Comparison of ENCODE assay signal across 8 cellular contexts in the genomic region with DNA sequence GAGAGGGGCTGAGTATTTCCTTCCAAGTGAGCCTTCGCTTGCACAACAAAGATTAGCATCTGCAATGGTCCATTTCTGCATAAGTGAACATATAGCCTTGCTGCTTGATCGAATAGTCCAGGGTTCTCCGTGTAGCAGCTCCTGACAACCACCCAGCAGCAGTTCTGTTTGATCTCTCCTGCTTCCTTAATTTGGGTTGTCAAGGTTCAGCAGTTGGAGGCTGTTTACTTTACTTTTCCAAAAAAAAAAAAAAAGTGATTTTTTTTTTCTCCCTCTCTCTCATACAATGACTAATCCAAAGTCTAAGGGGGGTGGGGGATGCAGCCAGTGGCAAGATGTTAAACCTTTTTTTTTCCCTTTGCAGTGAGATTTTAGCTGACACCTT. TPM values are rescaled to one million over a fixed set of nuclear protein-coding genes. Genes with fewer than 3 reads are reported as not detected.
DNase-seq lines count a peak whose midpoint lies in the region; ATAC-seq, FAIRE-seq and TF ChIP-seq lines count a peak whose summit lies in the region.

No MANE protein-coding gene starts in this region.

- no peak for TF ChIP-seq RAD21 in liver (IDR thresholded peaks at IDR 0.05)

- ATAC-seq in WTC11 (no peak), HG02852 (IDR thresholded peaks at IDR 0.05; ENCODE audit: unreplicated experiment) (no peak)

- H3K9me3 Mint-ChIP-seq in WTC11: no peaks in the 10 kb centered on the region

- intact Hi-C loops in A673 (cut with micrococcal nuclease; ENCODE audit: unreplicated experiment): loop anchor here (10.0 kb wide), 3 partner anchors 515 to 1025 kb away; no protein-coding TSS in a partner anchor
- intact Hi-C loops in posterior vena cava (cut with DNase I): loop anchor here (5.0 to 10.0 kb wide), 4 partner anchors 268 to 1803 kb away; no protein-coding TSS in a partner anchor

- BruUV-seq in A673 (replicated peaks; lab: Mats Ljungman, UMichigan): no TSS peak

- H3K9ac ChIP-seq in liver (ENCODE audit: low read depth in 1 of 2, low read length in 2 of 2): no peak overlapping the region

- H3K27ac Mint-ChIP-seq in WTC11: no peak overlapping the region

- H3K4me1 Mint-ChIP-seq in WTC11: peaks cover 29% of the 10 kb centered on the region

- DNase-seq in A673 (ENCODE audit: low spot score): peak; percentile 1
- DNase-seq in HAP-1 (ENCODE audit: low spot score in 2 of 2): peak; percentile 31 to 34
- no peak for DNase-seq in WTC11 (ENCODE audit: low spot score)
- DNase-seq in urothelium cell line (ENCODE audit: low spot score): peak; percentile 23
- no peak for DNase-seq in posterior vena cava (ENCODE audit: low spot score)
- no peak for DNase-seq in NCI-H345 treated with DMSO at 0.1 percent for 48 hours (lab: John Stamatoyannopoulos, UW; ENCODE audit: unreplicated experiment)

- H3K27me3 ChIP-seq in A673 (replicated peaks; ENCODE audit: insufficient read depth, low read depth, low read length, poor library complexity) (no peaks in the 10 kb centered on the region), HAP-1 (ENCODE audit: low read depth) (no peaks in the 10 kb centered on the region), liver (ENCODE audit: control insufficient read depth in 4 of 4, insufficient read depth in 4 of 4, low read length in 3 of 4) (no peaks in the 10 kb centered on the region)

- H3K36me3 Mint-ChIP-seq in WTC11: no peaks in the 10 kb centered on the region

- H3K36me3 ChIP-seq in A673 (ENCODE audit: insufficient read depth, low read length, poor library complexity, severe bottlenecking) (no peaks in the 10 kb centered on the region), HAP-1 (replicated peaks) (no peaks in the 10 kb centered on the region), liver (ENCODE audit: control insufficient read depth in 4 of 4, insufficient read depth in 3 of 4, low read depth in 1 of 4, low read length in 3 of 4) (peaks cover 0 to 2% (median 2%) of the 10 kb centered on the region in 4 donors)

- peak overlapping the region; percentile 87 for H3K4me3 Mint-ChIP-seq in WTC11

- no peak for TF ChIP-seq CTCF in A673 (conservative IDR thresholded peaks at IDR 0.05; ENCODE audit: low read depth, low read length)
- no peak for TF ChIP-seq CTCF in WTC11 (IDR thresholded peaks at IDR 0.05)
- TF ChIP-seq CTCF in liver (IDR thresholded peaks at IDR 0.05; ENCODE audit: low read depth, low read length, missing input control): no peak

- no peak for FAIRE-seq in urothelium cell line (lab: Jason Lieb, UNC)

- H3K9me3 ChIP-seq in A673 (ENCODE audit: low read depth, low read length, poor library complexity, severe bottlenecking) (no peaks in the 10 kb centered on the region), HAP-1 (no peaks in the 10 kb centered on the region), liver (ENCODE audit: control insufficient read depth in 4 of 4, low read length in 3 of 4) (no peaks in the 10 kb centered on the region)

- in situ Hi-C loops in HAP-1 (cut with MboI; ENCODE audit: low sequenced_read_pairs): no loop called here

- WGBS in liver: 45% methylated on average over 3 of the region's 3 CpGs

- H3K4me1 ChIP-seq in A673 (ENCODE audit: insufficient read depth, low read length, poor library complexity, severe bottlenecking): peaks cover 10% of the 10 kb centered on the region
- peaks cover 23% of the 10 kb centered on the region for H3K4me1 ChIP-seq in HAP-1
- peaks cover 3 to 22% (median 9%) of the 10 kb centered on the region in 4 donors for H3K4me1 ChIP-seq in liver (ENCODE audit: control insufficient read depth in 4 of 4, insufficient read depth in 4 of 4, low read length in 3 of 4)

- H3K27ac ChIP-seq in A673 (ENCODE audit: low read depth, low read length, poor library complexity, severe bottlenecking) (no peak overlapping the region), liver (ENCODE audit: low read depth in 1 of 2, low read length in 2 of 2) (no peak overlapping the region)

- POLR2A ChIA-PET in A673 (lab: Charles Lee; ENCODE audit: low non-redundant PET) (no interaction called here), WTC11 (lab: Charles Lee) (interaction anchor here (0.6 kb wide), 1 partner anchor 38 kb away, joined by 3 read pairs; no protein-coding TSS in a partner anchor)

- H3K27me3 Mint-ChIP-seq in WTC11 (ENCODE audit: low read depth): peaks cover 29% of the 10 kb centered on the region

- H3K4me3 ChIP-seq in A673 (ENCODE audit: low read depth, low read length, poor library complexity, severe bottlenecking): no peak overlapping the region
- H3K4me3 ChIP-seq in HAP-1: peak overlapping the region; percentile 64
- H3K4me3 ChIP-seq in liver (ENCODE audit: low read depth in 1 of 3, low read length in 3 of 3): no peak overlapping the region

- CTCF ChIA-PET in A673 (lab: Charles Lee) (no interaction called here), WTC11 (lab: Charles Lee) (no interaction called here)

TF ChIP-seq in WTC11, 78 proteins besides CTCF, POLR2A, EP300 and RAD21:
- TF ChIP-seq, protein P1, sequence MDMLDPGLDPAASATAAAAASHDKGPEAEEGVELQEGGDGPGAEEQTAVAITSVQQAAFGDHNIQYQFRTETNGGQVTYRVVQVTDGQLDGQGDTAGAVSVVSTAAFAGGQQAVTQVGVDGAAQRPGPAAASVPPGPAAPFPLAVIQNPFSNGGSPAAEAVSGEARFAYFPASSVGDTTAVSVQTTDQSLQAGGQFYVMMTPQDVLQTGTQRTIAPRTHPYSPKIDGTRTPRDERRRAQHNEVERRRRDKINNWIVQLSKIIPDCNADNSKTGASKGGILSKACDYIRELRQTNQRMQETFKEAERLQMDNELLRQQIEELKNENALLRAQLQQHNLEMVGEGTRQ (CRISPR knock-in tag; IDR thresholded peaks at IDR 0.05): no peak
- TF ChIP-seq ZNF423 (CRISPR knock-in tag; IDR thresholded peaks at IDR 0.05) (no peak), SOX15 (CRISPR knock-in tag; IDR thresholded peaks at IDR 0.05) (no peak)
TF ChIP-seq in WTC11: peak in this region for 0.

TF ChIP-seq in liver, 16 proteins besides CTCF, POLR2A, EP300 and RAD21:
- TF ChIP-seq SP1 (IDR thresholded peaks at IDR 0.05) (no peak), HNF4A (conservative IDR thresholded peaks at IDR 0.05) (peak; percentile 28 to 40)

RNA-seq across cellular contexts. Expression of a gene that starts 3.6 kb away (rescaled TPM):
- total RNA-seq in A673 (2021): 52.2 and 58.4 TPM in 2 replicates
- total RNA-seq in WTC11 (2021): 24.7 to 25.8 TPM (median 25.2 TPM) in 3 replicates
- total RNA-seq in liver: 10 to 100 TPM; 33.5 to 35.4 TPM
- 10 to 100 TPM in 1 of 2 donors, 1 to 10 TPM in 1; 4.9 to 30.5 TPM for polyA plus RNA-seq in liver
- total RNA-seq in posterior vena cava: 100 to 1,000 TPM; 109 to 112 TPM

Comparison
In these comparisons a context has a peak if more than half of its experiments do, and no peak if none do; other contexts are left out.
1. DNase-seq: peak in A673 (single experiment), HAP-1 (2 of 2) and urothelium cell line (single experiment); none in WTC11 (single experiment), posterior vena cava (single experiment) and NCI-H345 treated with DMSO at 0.1 percent for 48 hours (single experiment).